ENCODE assay signal across 17 cellular contexts in the genomic region with DNA sequence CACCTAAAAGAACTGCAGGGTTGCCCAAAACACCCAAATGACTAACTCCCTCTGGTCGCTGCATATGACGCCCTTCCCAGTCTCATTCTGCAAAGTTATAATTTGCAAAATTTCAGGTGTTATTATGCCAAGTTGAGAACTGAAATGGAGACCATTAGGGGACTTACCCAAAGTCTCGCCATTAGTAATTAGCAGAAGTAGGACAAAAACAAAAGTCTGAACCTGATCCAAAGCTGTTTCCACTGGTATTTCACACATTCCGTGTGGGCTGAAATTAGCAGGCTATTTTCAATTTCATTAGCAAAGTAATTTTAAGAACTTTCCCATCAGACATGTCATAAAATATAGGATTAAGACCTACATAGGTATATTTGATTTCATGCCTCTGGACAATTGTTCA. TPM values are rescaled to one million over a fixed set of nuclear protein-coding genes. Genes with fewer than 3 reads are reported as not detected.
DNase-seq lines count a peak whose midpoint lies in the region; ATAC-seq, FAIRE-seq and TF ChIP-seq lines count a peak whose summit lies in the region.
"Had no signal": no experiment of that assay in that cellular context is flagged by ENCODE, and none has a peak within 500 bp of the region (broad histone marks: within the 10 kb centered on the region; RNA-seq: fewer than 3 reads in every experiment).

No MANE protein-coding gene starts in this region.

- H3K36me3 ChIP-seq in KMS-11 (ENCODE audit: insufficient read depth), result no peaks in the 10 kb centered on the region

- H3K36me3 Mint-ChIP-seq in CD14-positive monocyte (peaks cover 6 to 15% of the 10 kb centered on the region in 2 donors), memory B cell (peaks cover 19% of the 10 kb centered on the region), HFFc6 (ENCODE audit: low read depth) (no peaks in the 10 kb centered on the region)
- H3K36me3 Mint-ChIP-seq in activated T-helper 2 cell treated with anti-CD3 and anti-CD28 coated beads, Interferon-gamma antibody, Interleukin-2, Interleukin-4, amounts not matched to agents 10 μg/mL and 5 μg/mL and 100 μg/mL, durations not matched to agents 14 hours and 24 hours and 36 hours (ENCODE audit: low read depth), result no peaks in the 10 kb centered on the region

- H3K4me1 Mint-ChIP-seq in CD14-positive monocyte, result peaks cover 72% of the 10 kb centered on the region
- H3K4me1 Mint-ChIP-seq in memory B cell, result peaks cover 53% of the 10 kb centered on the region
- H3K4me1 Mint-ChIP-seq in HFFc6 (ENCODE audit: low read depth), result no peaks in the 10 kb centered on the region
- peaks cover 1% of the 10 kb centered on the region for H3K4me1 Mint-ChIP-seq in activated T-helper 2 cell treated with anti-CD3 and anti-CD28 coated beads, Interferon-gamma antibody, Interleukin-2, Interleukin-4, amounts not matched to agents 10 μg/mL and 5 μg/mL and 100 μg/mL, durations not matched to agents 14 hours and 24 hours and 36 hours (ENCODE audit: low read depth)

- no peaks in the 10 kb centered on the region for H3K79me2 ChIP-seq in KMS-11 (ENCODE audit: insufficient read depth, low read depth)

- H3K27me3 Mint-ChIP-seq in CD14-positive monocyte (ENCODE audit: low read depth in 3 of 3), result peaks cover 0 to 4% (median under 1%) of the 10 kb centered on the region in 3 donors
- no peaks in the 10 kb centered on the region for H3K27me3 Mint-ChIP-seq in memory B cell
- H3K27me3 Mint-ChIP-seq in HFFc6 (ENCODE audit: insufficient read depth), result peaks cover 12% of the 10 kb centered on the region
- H3K27me3 Mint-ChIP-seq in activated T-helper 2 cell treated with anti-CD3 and anti-CD28 coated beads, Interferon-gamma antibody, Interleukin-2, Interleukin-4, amounts not matched to agents 10 μg/mL and 5 μg/mL and 100 μg/mL, durations not matched to agents 14 hours and 24 hours and 36 hours (ENCODE audit: low read depth), result peaks cover 24% of the 10 kb centered on the region

- TF ChIP-seq CTCF in CD14-positive monocyte (IDR thresholded peaks at IDR 0.05), result no peak
- no peak for TF ChIP-seq CTCF in KMS-11 (conservative IDR thresholded peaks at IDR 0.05; ENCODE audit: low read depth, low read length)
- no peak for TF ChIP-seq CTCF in HFFc6 (IDR thresholded peaks at IDR 0.05)

- no peak overlapping the region for H3K9ac ChIP-seq in KMS-11

- DNase-seq in CD14-positive monocyte (ENCODE audit: low spot score), result no peak
- no peak for DNase-seq in GM19239 (ENCODE audit: insufficient read length, low spot score)
- no peak for DNase-seq in memory B cell (ENCODE audit: low spot score in 2 of 2)
- no peak for DNase-seq in HFFc6
- DNase-seq in activated T-helper 2 cell treated with anti-CD3 and anti-CD28 coated beads, Interferon-gamma antibody, Interleukin-2, Interleukin-4, amounts not matched to agents 10 μg/mL and 5 μg/mL and 100 μg/mL, durations not matched to agents 14 hours and 24 hours and 36 hours (ENCODE audit: low spot score), result no peak
- no peak for DNase-seq in GOT3 (lab: John Stamatoyannopoulos, UW)
- no peak for DNase-seq in activated gamma-delta T cell treated with Interleukin-2 at 50 U/mL for 16 hours
- DNase-seq: C1 segment of cervical spinal cord, DMS 273 treated with DMSO at 0.1 percent for 48 hours, IMR-90, NCI-H1417 treated with DMSO at 0.1 percent for 48 hours, NCI-H2029 treated with DMSO at 0.1 percent for 48 hours, NCI-H748 treated with DMSO at 0.1 percent for 48 hours, T-helper 9 cell had no signal

- H3K9me3 Mint-ChIP-seq in CD14-positive monocyte (no peaks in the 10 kb centered on the region), memory B cell (no peaks in the 10 kb centered on the region), HFFc6 (no peaks in the 10 kb centered on the region)
- no peaks in the 10 kb centered on the region for H3K9me3 Mint-ChIP-seq in activated T-helper 2 cell treated with anti-CD3 and anti-CD28 coated beads, Interferon-gamma antibody, Interleukin-2, Interleukin-4, amounts not matched to agents 10 μg/mL and 5 μg/mL and 100 μg/mL, durations not matched to agents 14 hours and 24 hours and 36 hours

- no peak overlapping the region for H3K4me3 Mint-ChIP-seq in CD14-positive monocyte
- peak overlapping the region; percentile 57 for H3K4me3 Mint-ChIP-seq in memory B cell
- H3K4me3 Mint-ChIP-seq in HFFc6, result no peak overlapping the region
- no peak overlapping the region for H3K4me3 Mint-ChIP-seq in activated T-helper 2 cell treated with anti-CD3 and anti-CD28 coated beads, Interferon-gamma antibody, Interleukin-2, Interleukin-4, amounts not matched to agents 10 μg/mL and 5 μg/mL and 100 μg/mL, durations not matched to agents 14 hours and 24 hours and 36 hours (ENCODE audit: low read depth)

- intact Hi-C loops in CD14-positive monocyte (cut with micrococcal nuclease), result no loop called here
- intact Hi-C loops in activated T-helper 2 cell treated with anti-CD3 and anti-CD28 coated beads, Interferon-gamma antibody, Interleukin-2, Interleukin-4, amounts not matched to agents 10 μg/mL and 5 μg/mL and 100 μg/mL, durations not matched to agents 14 hours and 24 hours and 36 hours (cut with micrococcal nuclease), result no loop called here

- H3K27ac Mint-ChIP-seq in CD14-positive monocyte (peak overlapping the region in 4 of 7 donors; percentile 35 to 95 (median 72)), memory B cell (peak overlapping the region; percentile 99), HFFc6 (no peak overlapping the region)
- no peak overlapping the region for H3K27ac Mint-ChIP-seq in activated T-helper 2 cell treated with anti-CD3 and anti-CD28 coated beads, Interferon-gamma antibody, Interleukin-2, Interleukin-4, amounts not matched to agents 10 μg/mL and 5 μg/mL and 100 μg/mL, durations not matched to agents 14 hours and 24 hours and 36 hours

- FAIRE-seq in GM19239 (lab: Jason Lieb, UNC), result peak; percentile 83
- FAIRE-seq: H54 had no signal

- peak; percentile 9 for ATAC-seq in memory B cell (ENCODE audit: low read depth)
- ATAC-seq: Panc1 had no signal

- H3K4me2 ChIP-seq in KMS-11, result peak overlapping the region; percentile 57; the same call in 1 of the 2 replicates

- H4K20me1 ChIP-seq in KMS-11 (ENCODE audit: insufficient read depth), result no peaks in the 10 kb centered on the region

- peaks cover 88% of the 10 kb centered on the region for H3K4me1 ChIP-seq in KMS-11 (ENCODE audit: low read depth, poor library complexity, severe bottlenecking)

- no peaks in the 10 kb centered on the region for H3K27me3 ChIP-seq in KMS-11 (ENCODE audit: insufficient read depth, low read depth)

- no peak overlapping the region for H2AFZ ChIP-seq in KMS-11 (ENCODE audit: low read depth)

- peak overlapping the region; percentile 32; the same call in 1 of the 2 replicates for H3K27ac ChIP-seq in KMS-11

- no peak overlapping the region for H3K4me3 ChIP-seq in KMS-11 (IDR thresholded peaks at IDR 0.05; ENCODE audit: insufficient read depth, low read depth, low read length)

RNA-seq across cellular contexts. Expression of gene RUBCNL, which starts 6.8 kb away (rescaled TPM):
- polyA plus RNA-seq in CD14-positive monocyte, result 1 to 10 TPM; 1.5 to 2.8 TPM
- not detected for total RNA-seq in HFFc6 (2021; fragmentation: NEBNext Ultra II Directional; extraction: Animal tissue kit (Norgen Biotek cat#: 25700))
- total RNA-seq in activated T-helper 2 cell treated with anti-CD3 and anti-CD28 coated beads, Interferon-gamma antibody, Interleukin-2, Interleukin-4, amounts not matched to agents 10 μg/mL and 5 μg/mL and 100 μg/mL, durations not matched to agents 14 hours and 24 hours and 36 hours, result 0.76 and 1.1 TPM in 2 replicates
- total RNA-seq: IMR-90 had no signal

Comparison
In these comparisons a context has a peak if more than half of its experiments do, and no peak if none do; other contexts are left out.
1. H3K27ac Mint-ChIP-seq: peak in CD14-positive monocyte (4 of 7) and memory B cell (single experiment); none in HFFc6 (single experiment) and activated T-helper 2 cell treated with anti-CD3 and anti-CD28 coated beads, Interferon-gamma antibody, Interleukin-2, Interleukin-4, amounts not matched to agents 10 μg/mL and 5 μg/mL and 100 μg/mL, durations not matched to agents 14 hours and 24 hours and 36 hours (single experiment).